In genomic region chr1:109252893-109253802, GRCh38 we compare ENCODE assay signal across 10 cellular contexts. TPM values are rescaled to one million over a fixed set of nuclear protein-coding genes. Genes with fewer than 3 reads are reported as not detected.
A peak's percentile ranks its signal among the peaks of the same experiment; 100 is the strongest.
DNase-seq lines count a peak whose midpoint lies in the region; TF ChIP-seq lines count a peak whose summit lies in the region.
"Had no signal": no experiment of that assay in that cellular context is flagged by ENCODE, and none has a peak within 500 bp of the region (broad histone marks: within the 10 kb centered on the region; RNA-seq: fewer than 3 reads in every experiment).

No MANE protein-coding gene starts in this region.

- H3K9me2 ChIP-seq in OCI-LY1 (ENCODE audit: low read depth, low read length), result no peaks in the 10 kb centered on the region

- no peaks in the 10 kb centered on the region for H3K36me3 Mint-ChIP-seq in activated T-helper 1 cell treated with anti-CD3 and anti-CD28 coated beads, Interleukin-12 subunit alpha, Interleukin-12 subunit beta, Interleukin-2, Interleukin-4 antibody, amounts not matched to agents 30 ng/mL and 10 ng/mL and 1 ng/mL, durations not matched to agents 14 hours and 24 hours and 36 hours (ENCODE audit: low read depth)

- peak overlapping the region; percentile 55 to 86 (median 82); a peak in 21 of 22 replicates for H3K9ac ChIP-seq in BLaER1 treated with 17β-estradiol and CSF1 and Interleukin-3, amounts not matched to agents 10 nM and 100 nM
- peak overlapping the region; percentile 48; the same call in 1 of the 2 replicates for H3K9ac ChIP-seq in OCI-LY1 (ENCODE audit: low read length)
- H3K9ac ChIP-seq in trophoblast cell (ENCODE audit: low read length), result no peak overlapping the region

- peak overlapping the region; percentile 23 for H4K12ac ChIP-seq in trophoblast cell (ENCODE audit: low read depth, low read length)

- peaks cover 29% of the 10 kb centered on the region for H3K79me1 ChIP-seq in trophoblast cell (ENCODE audit: low read length)

- H3K27me3 ChIP-seq in BLaER1 treated with 17β-estradiol and CSF1 and Interleukin-3, amounts not matched to agents 10 nM and 100 nM, result peaks cover 0 to 15% (median 7%) of the 10 kb centered on the region in 11 experiments; a peak in 8 of 22 replicates
- H3K27me3 ChIP-seq in OCI-LY1 (ENCODE audit: insufficient read depth, low read length) (no peaks in the 10 kb centered on the region), trophoblast cell (ENCODE audit: insufficient read depth, low read length) (no peaks in the 10 kb centered on the region)

- no peaks in the 10 kb centered on the region for H3F3A ChIP-seq in OCI-LY1 (ENCODE audit: insufficient read depth, low read length)

- peaks cover 6% of the 10 kb centered on the region for H3K4me1 Mint-ChIP-seq in activated T-helper 1 cell treated with anti-CD3 and anti-CD28 coated beads, Interleukin-12 subunit alpha, Interleukin-12 subunit beta, Interleukin-2, Interleukin-4 antibody, amounts not matched to agents 30 ng/mL and 10 ng/mL and 1 ng/mL, durations not matched to agents 14 hours and 24 hours and 36 hours (ENCODE audit: low read depth)

- peaks cover 0 to 2% (median 0%) of the 10 kb centered on the region in 11 experiments; a peak in 3 of 22 replicates for H3K36me3 ChIP-seq in BLaER1 treated with 17β-estradiol and CSF1 and Interleukin-3, amounts not matched to agents 10 nM and 100 nM
- no peaks in the 10 kb centered on the region for H3K36me3 ChIP-seq in OCI-LY1 (ENCODE audit: insufficient read depth, low read length)
- H3K36me3 ChIP-seq in trophoblast cell (ENCODE audit: control insufficient read depth in 1 of 2, insufficient read depth in 2 of 2, low read length in 2 of 2), result peaks cover 14 to 20% of the 10 kb centered on the region in 2 experiments

- no peaks in the 10 kb centered on the region; a peak in 1 of 22 replicates for H3K9me3 ChIP-seq in BLaER1 treated with 17β-estradiol and CSF1 and Interleukin-3, amounts not matched to agents 10 nM and 100 nM (replicated peaks in 1 of 11)
- H3K9me3 ChIP-seq in OCI-LY1 (ENCODE audit: low read length), result no peaks in the 10 kb centered on the region
- H3K9me3 ChIP-seq in trophoblast cell (ENCODE audit: insufficient read depth, low read depth, low read length), result peaks cover 9% of the 10 kb centered on the region
- H3K9me3 ChIP-seq: SJSA1 had no signal

- H3K27ac Mint-ChIP-seq in activated T-helper 1 cell treated with anti-CD3 and anti-CD28 coated beads, Interleukin-12 subunit alpha, Interleukin-12 subunit beta, Interleukin-2, Interleukin-4 antibody, amounts not matched to agents 30 ng/mL and 10 ng/mL and 1 ng/mL, durations not matched to agents 14 hours and 24 hours and 36 hours, result no peak overlapping the region

- peaks cover 0 to 9% (median 0%) of the 10 kb centered on the region in 11 experiments; a peak in 5 of 22 replicates for H4K20me1 ChIP-seq in BLaER1 treated with 17β-estradiol and CSF1 and Interleukin-3, amounts not matched to agents 10 nM and 100 nM
- no peaks in the 10 kb centered on the region for H4K20me1 ChIP-seq in OCI-LY1 (ENCODE audit: insufficient read depth, low read length)

- H2AFZ ChIP-seq in OCI-LY1 (ENCODE audit: low read length) (no peak overlapping the region), trophoblast cell (ENCODE audit: insufficient read depth, low read length, poor library complexity) (peak overlapping the region; percentile 38)

- H3K18ac ChIP-seq in trophoblast cell (ENCODE audit: low read length), result peak overlapping the region; percentile 95

- H3K4me2 ChIP-seq in BLaER1 treated with 17β-estradiol and CSF1 and Interleukin-3, amounts not matched to agents 10 nM and 100 nM, result peak overlapping the region; percentile 78 to 98 (median 95)
- H3K4me2 ChIP-seq in OCI-LY1 (ENCODE audit: low read length) (peak overlapping the region; percentile 60), trophoblast cell (ENCODE audit: low read length) (peak overlapping the region; percentile 38)

- no peak for TF ChIP-seq CTCF in OCI-LY1 (IDR thresholded peaks at IDR 0.05; ENCODE audit: low read length)

- WGBS in trophoblast cell (ENCODE audit: extremely low coverage, insufficient coverage, insufficient read length), result no CpG with 5 or more reads among the region's 33 CpGs

- peak overlapping the region in 8 of 10 experiments; percentile 37 to 60 (median 50); a peak in 16 of 20 replicates for H3K4me3 ChIP-seq in BLaER1 treated with 17β-estradiol and CSF1 and Interleukin-3, amounts not matched to agents 10 nM and 100 nM
- H3K4me3 ChIP-seq in OCI-LY1 (ENCODE audit: low read depth, low read length, poor library complexity, severe bottlenecking) (peak overlapping the region; percentile 39), trophoblast cell (ENCODE audit: low read depth, low read length) (no peak overlapping the region)
- H3K4me3 ChIP-seq: SJSA1 had no signal

- peak overlapping the region; percentile 51 to 96 (median 91); a peak in 21 of 22 replicates for H3K27ac ChIP-seq in BLaER1 treated with 17β-estradiol and CSF1 and Interleukin-3, amounts not matched to agents 10 nM and 100 nM
- H3K27ac ChIP-seq in OCI-LY1 (ENCODE audit: low read depth, low read length, poor library complexity, severe bottlenecking) (no peak overlapping the region), trophoblast cell (ENCODE audit: low read depth, low read length) (peak overlapping the region; percentile 97)
- H3K27ac ChIP-seq: SJSA1 had no signal

- H3K23ac ChIP-seq in trophoblast cell (ENCODE audit: low read length), result no peak overlapping the region

- peak overlapping the region; percentile 80 for H3K4ac ChIP-seq in trophoblast cell (ENCODE audit: low read depth, low read length)

- H3K27me3 Mint-ChIP-seq in activated T-helper 1 cell treated with anti-CD3 and anti-CD28 coated beads, Interleukin-12 subunit alpha, Interleukin-12 subunit beta, Interleukin-2, Interleukin-4 antibody, amounts not matched to agents 30 ng/mL and 10 ng/mL and 1 ng/mL, durations not matched to agents 14 hours and 24 hours and 36 hours (ENCODE audit: insufficient read depth), result peaks cover 11% of the 10 kb centered on the region

- H2AK5ac ChIP-seq in trophoblast cell (ENCODE audit: low read length), result peak overlapping the region; percentile 97

- peak overlapping the region; percentile 69 for H2BK120ac ChIP-seq in trophoblast cell (ENCODE audit: insufficient read depth, low read length, poor library complexity)

- no peaks in the 10 kb centered on the region for H3K9me3 Mint-ChIP-seq in activated T-helper 1 cell treated with anti-CD3 and anti-CD28 coated beads, Interleukin-12 subunit alpha, Interleukin-12 subunit beta, Interleukin-2, Interleukin-4 antibody, amounts not matched to agents 30 ng/mL and 10 ng/mL and 1 ng/mL, durations not matched to agents 14 hours and 24 hours and 36 hours

- peaks cover 44 to 63% (median 55%) of the 10 kb centered on the region in 10 experiments for H3K4me1 ChIP-seq in BLaER1 treated with 17β-estradiol and CSF1 and Interleukin-3, amounts not matched to agents 10 nM and 100 nM
- H3K4me1 ChIP-seq in OCI-LY1 (ENCODE audit: insufficient read depth, low read length, severe bottlenecking) (peaks cover 24% of the 10 kb centered on the region), trophoblast cell (ENCODE audit: control insufficient read depth in 1 of 2, insufficient read depth in 2 of 2, low read length in 2 of 2) (peaks cover 46 to 50% of the 10 kb centered on the region in 2 experiments)

- H3K79me2 ChIP-seq in OCI-LY1 (ENCODE audit: insufficient read depth, low read length) (no peaks in the 10 kb centered on the region), trophoblast cell (ENCODE audit: control insufficient read depth, insufficient read depth, low read length, poor library complexity) (peaks cover 17% of the 10 kb centered on the region)

- no peak overlapping the region for H3K4me3 Mint-ChIP-seq in activated T-helper 1 cell treated with anti-CD3 and anti-CD28 coated beads, Interleukin-12 subunit alpha, Interleukin-12 subunit beta, Interleukin-2, Interleukin-4 antibody, amounts not matched to agents 30 ng/mL and 10 ng/mL and 1 ng/mL, durations not matched to agents 14 hours and 24 hours and 36 hours

- peak overlapping the region; percentile 94 for H4K91ac ChIP-seq in trophoblast cell (ENCODE audit: low read depth, low read length)

- H3K14ac ChIP-seq in trophoblast cell (ENCODE audit: low read length), result peak overlapping the region; percentile 91

- peak overlapping the region; percentile 83 for H4K8ac ChIP-seq in trophoblast cell (ENCODE audit: low read depth, low read length)

- DNase-seq in germinal center (ENCODE audit: low spot score) (peak; percentile 53), trophoblast cell (no peak), amniotic stem cell (lab: John Stamatoyannopoulos, UW) (no peak), NK-92 (lab: John Stamatoyannopoulos, UW; ENCODE audit: unreplicated experiment) (no peak)
- no peak for DNase-seq in central memory CD4-positive, alpha-beta T cell
- DNase-seq in activated T-helper 1 cell treated with anti-CD3 and anti-CD28 coated beads, Interleukin-12 subunit alpha, Interleukin-12 subunit beta, Interleukin-2, Interleukin-4 antibody, amounts not matched to agents 30 ng/mL and 10 ng/mL and 1 ng/mL, durations not matched to agents 14 hours and 24 hours and 36 hours (ENCODE audit: low spot score), result no peak
- DNase-seq: stimulated activated CD4-positive, alpha-beta T cell treated with anti-CD3 and anti-CD28 coated beads, Interleukin-1b, Interleukin-23, amount 100 ng/mL, for 48 hours had no signal

- H2BK5ac ChIP-seq in trophoblast cell (ENCODE audit: low read depth, low read length, poor library complexity), result peak overlapping the region; percentile 92

- peak overlapping the region; percentile 74 for H2BK12ac ChIP-seq in trophoblast cell (ENCODE audit: low read length)

- intact Hi-C loops in activated T-helper 1 cell treated with anti-CD3 and anti-CD28 coated beads, Interleukin-12 subunit alpha, Interleukin-12 subunit beta, Interleukin-2, Interleukin-4 antibody, amounts not matched to agents 30 ng/mL and 10 ng/mL and 1 ng/mL, durations not matched to agents 14 hours and 24 hours and 36 hours (cut with micrococcal nuclease), result no loop called here

RNA-seq across cellular contexts. Expression of gene CELSR2, which starts 3.8 kb away (rescaled TPM):
- 18.9 and 19.5 TPM in 2 replicates for polyA plus RNA-seq in trophoblast cell (2013)
- total RNA-seq in activated T-helper 1 cell treated with anti-CD3 and anti-CD28 coated beads, Interleukin-12 subunit alpha, Interleukin-12 subunit beta, Interleukin-2, Interleukin-4 antibody, amounts not matched to agents 30 ng/mL and 10 ng/mL and 1 ng/mL, durations not matched to agents 14 hours and 24 hours and 36 hours, result 4.1 and 4.9 TPM in 2 replicates

RNA-seq across cellular contexts. Expression of gene PSRC1, which starts 29.8 kb away (rescaled TPM):
- 91.9 and 95.6 TPM in 2 replicates for polyA plus RNA-seq in trophoblast cell (2013)
- 3.6 and 5.5 TPM in 2 replicates for total RNA-seq in activated T-helper 1 cell treated with anti-CD3 and anti-CD28 coated beads, Interleukin-12 subunit alpha, Interleukin-12 subunit beta, Interleukin-2, Interleukin-4 antibody, amounts not matched to agents 30 ng/mL and 10 ng/mL and 1 ng/mL, durations not matched to agents 14 hours and 24 hours and 36 hours

RNA-seq across cellular contexts. Expression of gene SARS1, which starts 39.4 kb away (rescaled TPM):
- polyA plus RNA-seq in trophoblast cell (2013), result 192 and 196 TPM in 2 replicates
- 147 and 154 TPM in 2 replicates for total RNA-seq in activated T-helper 1 cell treated with anti-CD3 and anti-CD28 coated beads, Interleukin-12 subunit alpha, Interleukin-12 subunit beta, Interleukin-2, Interleukin-4 antibody, amounts not matched to agents 30 ng/mL and 10 ng/mL and 1 ng/mL, durations not matched to agents 14 hours and 24 hours and 36 hours

RNA-seq across cellular contexts. Expression of gene MYBPHL, which starts 53.7 kb away (rescaled TPM):
- 0.97 and 1.1 TPM in 2 replicates for polyA plus RNA-seq in trophoblast cell (2013)
- not detected in 2 replicates for total RNA-seq in activated T-helper 1 cell treated with anti-CD3 and anti-CD28 coated beads, Interleukin-12 subunit alpha, Interleukin-12 subunit beta, Interleukin-2, Interleukin-4 antibody, amounts not matched to agents 30 ng/mL and 10 ng/mL and 1 ng/mL, durations not matched to agents 14 hours and 24 hours and 36 hours
- total RNA-seq: SJSA1 had no signal

Comparison
In these comparisons a context has a peak if more than half of its experiments do, and no peak if none do; other contexts are left out.
1. H3K4me2 ChIP-seq: peak in every context shown above with its lines; median percentile 95 in BLaER1 treated with 17β-estradiol and CSF1 and Interleukin-3, amounts not matched to agents 10 nM and 100 nM; 60 in OCI-LY1; 38 in trophoblast cell.